7 cellular contexts compared by ENCODE assay signal in the genomic region with DNA sequence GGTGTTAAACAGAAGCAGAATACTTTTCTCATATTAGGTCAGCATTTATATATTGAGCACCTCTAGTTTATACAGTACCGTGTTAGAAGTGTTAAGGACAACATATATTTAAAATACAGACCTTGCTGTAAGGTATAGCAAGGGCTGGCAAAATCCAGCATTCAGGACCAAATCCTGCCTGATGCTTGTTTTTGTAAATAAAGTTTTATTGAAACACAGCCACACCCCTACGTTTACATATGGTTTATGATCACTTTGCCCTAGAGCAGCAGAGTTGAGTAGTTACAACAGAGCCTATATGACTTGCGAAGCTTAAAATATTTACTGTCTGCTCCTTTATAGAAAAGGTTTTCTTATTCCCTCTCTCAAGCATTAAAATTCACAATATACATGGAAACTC.
"Had no signal": no experiment of that assay in that cellular context is flagged by ENCODE, and none has a peak within 500 bp of the region (broad histone marks: within the 10 kb centered on the region; RNA-seq: fewer than 3 reads in every experiment).

No MANE protein-coding gene starts in this region.

- FAIRE-seq: HepG2, HTR-8/SVneo had no signal

- H3K27ac ChIP-seq: HL-60, KMS-11 had no signal

- H3K9ac ChIP-seq: KMS-11 had no signal

- H3K4me2 ChIP-seq: KMS-11 had no signal

- ATAC-seq: HepG2 had no signal

- DNase-seq: IMR-90, KBM-7, KG1 had no signal
